In genomic region chr16:21952793-21953540, GRCh38 we compare ENCODE assay signal across 8 cellular contexts. TPM values are rescaled to one million over a fixed set of nuclear protein-coding genes. Genes with fewer than 3 reads are reported as not detected.
DNase-seq lines count a peak whose midpoint lies in the region; ATAC-seq and TF ChIP-seq lines count a peak whose summit lies in the region.

TSS of gene UQCRC2 (plus strand) at chr16:21953361. CDS start at chr16:21953424, 63 bp downstream.

- DNase-seq in H9 (peak; percentile 89), M059J (ENCODE audit: low read depth) (peak; percentile 91), fibroblast of the aortic adventitia (ENCODE audit: low read depth) (peak; percentile 96)
- peak; percentile 80 for DNase-seq in activated T-helper 9 cell treated with anti-CD3 and anti-CD28 coated beads, Interleukin-2, amount 50 U/mL, for 16 hours (ENCODE audit: low read depth)
- peak; percentile 88 for DNase-seq in stimulated activated naive CD8-positive, alpha-beta T cell treated with anti-CD3 and anti-CD28 coated beads, Interleukin-15, Interleukin-2, amounts not matched to agents 100 U/mL and 50 U/mL, for 24 hours

- peak within 1 kb of the TSS; percentile 67 for H3K27ac ChIP-seq in H9 (ENCODE audit: insufficient read length, low read depth, low read length)

- H3K9me3 ChIP-seq in ES-I3 (ENCODE audit: control insufficient read depth, insufficient read depth, low read length) (no peaks in the 10 kb centered on the region), H9 (ENCODE audit: control insufficient read depth, low read depth, low read length) (no peaks in the 10 kb centered on the region)

- H3K27ac Mint-ChIP-seq in H9 (peak within 1 kb of the TSS; percentile 100), nephron (peak within 1 kb of the TSS; percentile 99 to 100 (median 99))

- H3K4me2 ChIP-seq in H9 (ENCODE audit: insufficient read depth, insufficient read length, low read length): peak within 1 kb of the TSS; percentile 97

- no peak within 1 kb of the TSS for H3K56ac ChIP-seq in H9 (ENCODE audit: insufficient read length, low read depth, low read length)

- H2AK5ac ChIP-seq in H9 (ENCODE audit: insufficient read length, low read length): no peak within 1 kb of the TSS

- TF ChIP-seq POLR2A in Raji (IDR thresholded peaks at IDR 0.05; ENCODE audit: insufficient read depth, low read depth, low read length): peak; percentile 86

- H3K23me2 ChIP-seq in H9 (ENCODE audit: insufficient read length, low read depth, low read length, poor library complexity, severe bottlenecking): peaks cover 7% of the 10 kb centered on the region

- peak within 1 kb of the TSS; percentile 97 for H3K9ac ChIP-seq in ES-I3 (ENCODE audit: low read depth, low read length)
- peak within 1 kb of the TSS; percentile 94 for H3K9ac ChIP-seq in H9 (ENCODE audit: extremely low read depth, insufficient read length, low read length)

- H3K4me3 ChIP-seq in fibroblast of the aortic adventitia (ENCODE audit: low read depth, low read length): peak within 1 kb of the TSS; percentile 81

- no peak within 1 kb of the TSS for H2BK15ac ChIP-seq in H9 (ENCODE audit: low read depth, low read length)

- H2BK5ac ChIP-seq in H9 (ENCODE audit: insufficient read length, low read length): peak within 1 kb of the TSS; percentile 95

- no peak within 1 kb of the TSS for H2BK12ac ChIP-seq in H9 (ENCODE audit: insufficient read length, low read depth, low read length)

- peak within 1 kb of the TSS; percentile 99 for H3T11ph ChIP-seq in H9 (ENCODE audit: low read length)

- H3K4me1 Mint-ChIP-seq in H9 (peaks cover 11 to 15% of the 10 kb centered on the region in 2 experiments), nephron (peaks cover 26% of the 10 kb centered on the region)

- peak within 1 kb of the TSS; percentile 86 for H4K5ac ChIP-seq in H9 (ENCODE audit: insufficient read length, low read depth, low read length)

- peaks cover 9% of the 10 kb centered on the region for H3K36me3 ChIP-seq in ES-I3 (ENCODE audit: insufficient read depth, low read length)

- H3K36me3 Mint-ChIP-seq in H9 (ENCODE audit: insufficient read depth in 1 of 3, low read depth in 3 of 3) (peaks cover 9 to 28% (median 21%) of the 10 kb centered on the region in 3 experiments; a peak in 6 of 7 replicates), nephron (ENCODE audit: low read depth) (peaks cover 14% of the 10 kb centered on the region)

- H2BK120ac ChIP-seq in H9 (ENCODE audit: low read depth, low read length, poor library complexity, severe bottlenecking): no peak within 1 kb of the TSS

- H4K20me1 ChIP-seq in H9 (ENCODE audit: control insufficient read depth, insufficient read depth, insufficient read length): no peaks in the 10 kb centered on the region

- no peak for TF ChIP-seq CTCF in H9 (conservative IDR thresholded peaks at IDR 0.05)
- no peak for TF ChIP-seq CTCF in fibroblast of the aortic adventitia (IDR thresholded peaks at IDR 0.05; ENCODE audit: insufficient read depth, low read length)
- no peak for TF ChIP-seq CTCF in nephron (IDR thresholded peaks at IDR 0.05; ENCODE audit: unreplicated experiment in 3 of 3)

- H2AFZ ChIP-seq in H9 (ENCODE audit: low read length): peak within 1 kb of the TSS; percentile 96

- peak; percentile 93 for ATAC-seq in stimulated activated naive CD8-positive, alpha-beta T cell treated with anti-CD3 and anti-CD28 coated beads, Interleukin-15, Interleukin-2, amounts not matched to agents 100 U/mL and 50 U/mL, for 24 hours

- no peak within 1 kb of the TSS for H2BK20ac ChIP-seq in H9 (ENCODE audit: low read depth, low read length, poor library complexity, severe bottlenecking)

- H3K9me3 Mint-ChIP-seq in H9: no peaks in the 10 kb centered on the region; a peak in 1 of 5 replicates
- no peaks in the 10 kb centered on the region for H3K9me3 Mint-ChIP-seq in nephron

- H4K91ac ChIP-seq in H9 (ENCODE audit: insufficient read length, low read depth, low read length): no peak within 1 kb of the TSS

- H3K4me3 Mint-ChIP-seq in H9 (peak within 1 kb of the TSS; percentile 99 to 100), nephron (peak within 1 kb of the TSS; percentile 98 to 99 (median 99))

- WGBS in H9 (ENCODE audit: extremely low coverage, insufficient read length, low lambda C conversion rate): no CpG with 5 or more reads among the region's 41 CpGs

- H3K4me1 ChIP-seq in ES-I3 (ENCODE audit: insufficient read depth, low read length) (peaks cover 5% of the 10 kb centered on the region; the same call in 1 of the 2 replicates), H9 (ENCODE audit: insufficient read depth, low read length) (no peaks in the 10 kb centered on the region)

- no peak within 1 kb of the TSS for H3K23ac ChIP-seq in H9 (ENCODE audit: insufficient read length, low read depth, low read length)

- H4K8ac ChIP-seq in H9 (replicated peaks; ENCODE audit: insufficient read length, low read depth, low read length): no peak within 1 kb of the TSS

- no peaks in the 10 kb centered on the region for H3K27me3 ChIP-seq in H9 (ENCODE audit: insufficient read depth, low read length)

- H3K27me3 Mint-ChIP-seq in H9 (ENCODE audit: low read depth): no peaks in the 10 kb centered on the region
- H3K27me3 Mint-ChIP-seq in nephron (ENCODE audit: low read depth): no peaks in the 10 kb centered on the region

- no peaks in the 10 kb centered on the region for H3K79me1 ChIP-seq in H9 (ENCODE audit: insufficient read depth, low read depth, low read length, poor library complexity, severe bottlenecking)

- peak within 1 kb of the TSS; percentile 93 for H3K14ac ChIP-seq in H9 (ENCODE audit: insufficient read depth, low read length)

- H3K4ac ChIP-seq in H9 (ENCODE audit: low read depth, low read length): no peak within 1 kb of the TSS

- peaks cover 15% of the 10 kb centered on the region; the same call in 1 of the 2 replicates for H3K79me2 ChIP-seq in H9 (ENCODE audit: insufficient read depth, low read length)

- peak within 1 kb of the TSS; percentile 88 for H3K18ac ChIP-seq in H9 (ENCODE audit: insufficient read length, low read depth, low read length)

RNA-seq across cellular contexts. Expression of gene UQCRC2, which starts in this region (rescaled TPM):
- total RNA-seq in H9 (2021) (224 and 228 TPM in 2 replicates), fibroblast of the aortic adventitia (ENCODE audit: low replicate concordance) (115 and 130 TPM in 2 replicates)
- total RNA-seq in M059J (2014; rRNA removed; shearing (Covaris generic)): 154 and 171 TPM in 2 replicates

Comparison
In these comparisons a context has a peak if more than half of its experiments do, and no peak if none do; other contexts are left out.
1. Peak in every context shown above with its lines: DNase-seq, ATAC-seq, H3K4me3 ChIP-seq and H3K27ac ChIP-seq.